Comparison of ENCODE assay signal across 23 cellular contexts in the genomic region with DNA sequence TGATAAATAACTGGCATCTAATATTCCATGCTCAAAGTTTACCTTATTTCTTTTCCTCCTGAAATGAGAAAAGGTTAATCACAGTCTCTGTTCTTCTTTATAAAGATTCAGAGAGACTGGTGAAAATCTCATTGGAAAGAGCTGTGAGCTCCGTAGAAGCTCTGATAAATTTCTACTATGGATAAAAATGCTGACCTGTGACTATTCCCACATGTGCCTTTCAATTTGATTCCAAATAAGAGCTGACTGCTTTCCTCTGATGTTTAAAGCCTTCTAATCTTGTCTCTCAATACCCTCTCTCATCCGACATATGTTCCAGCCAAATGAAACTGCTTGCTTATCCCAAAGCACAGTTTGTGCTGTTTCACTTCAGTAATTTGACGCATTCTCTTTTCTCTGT.
"Had no signal": no experiment of that assay in that cellular context is flagged by ENCODE, and none has a peak within 500 bp of the region (broad histone marks: within the 10 kb centered on the region; RNA-seq: fewer than 3 reads in every experiment).

No MANE protein-coding gene starts in this region.

- H3K36me3 ChIP-seq: SJSA1 had no signal

- DNase-seq: activated B cell treated with CpG ODN at 0.5 μM for 24 hours; activated CD4-positive, alpha-beta memory T cell treated with anti-CD3 and anti-CD28 coated beads, Interleukin-2, amount 10 ng/mL, durations not matched to agents 7 days and 5 days; activated CD4-positive, alpha-beta T cell treated with anti-CD3 and anti-CD28 coated beads for 1 hour; activated CD4-positive, alpha-beta T cell treated with anti-CD3 and anti-CD28 coated beads, Interleukin-2, amount 10 ng/mL, durations not matched to agents 7 days and 5 days; activated gamma-delta T cell; activated naive CD4-positive, alpha-beta T cell treated with anti-CD3 and anti-CD28 coated beads for 36 hours; activated T-cell treated with anti-CD3 and anti-CD28 coated beads for 4 hours; activated T-cell treated with anti-CD3 and anti-CD28 coated beads, Interleukin-2, amount 50 U/mL, for 48 hours; amygdala; Karpas-422; MM.1S; NCI-H1930; NCI-H2171; NCI-H2227 treated with DMSO at 0.1 percent for 48 hours; NCI-H446 treated with DMSO at 0.1 percent for 48 hours; NCI-H526 treated with DMSO at 0.1 percent for 48 hours; SHP77; SW 1271 had no signal

- H3K9me3 ChIP-seq: SJSA1 had no signal

- ATAC-seq: activated T-helper 17 cell treated with anti-CD3 and anti-CD28 coated beads, Interleukin-2, amount 50 U/mL, for 72 hours; SK-N-SH treated with all-trans-retinoic acid at 6 μM for 48 hours had no signal

- H3K4me1 ChIP-seq: SJSA1 had no signal

- H3K27me3 ChIP-seq: SJSA1 had no signal

- H3K4me3 ChIP-seq: SJSA1 had no signal

- H3K27ac ChIP-seq: SJSA1 had no signal

- FAIRE-seq: astrocyte, RCC 7860 had no signal
